In genomic region chr2:226540204-226540994, GRCh38 we compare ENCODE assay signal across 26 cellular contexts.
"Had no signal": no experiment of that assay in that cellular context is flagged by ENCODE, and none has a peak within 500 bp of the region (broad histone marks: within the 10 kb centered on the region; RNA-seq: fewer than 3 reads in every experiment).

No MANE protein-coding gene starts in this region.

- H3K27me3 ChIP-seq: hepatocyte, left lung, neutrophil, pancreas, sigmoid colon, spleen, testis, tibial artery had no signal

- H3K36me3 ChIP-seq: left lung, neutrophil, pancreas, sigmoid colon, spleen, tibial artery had no signal

- ATAC-seq: effector memory CD8-positive, alpha-beta T cell; left lung; natural killer cell treated with Interleukin-12 subunit alpha and Interleukin-12 subunit beta and Interleukin-15 and Interleukin-18, amount 100 ng/mL, for 72 hours; pancreas; stimulated activated memory B cell treated with anti-CD40 and anti-IgM and Interleukin-4, amounts not matched to agents 10 μg/mL and 1 μg/mL and 100 μg/mL, for 72 hours; stimulated activated naive CD8-positive, alpha-beta T cell treated with anti-CD3 and anti-CD28 coated beads, Interleukin-15, Interleukin-2, amounts not matched to agents 100 U/mL and 50 U/mL, for 24 hours had no signal

- H3K9me3 ChIP-seq: neutrophil, pancreas, sigmoid colon, spleen, testis, tibial artery had no signal

- H3K4me3 ChIP-seq: hepatocyte, left lung, lung, pancreas, sigmoid colon, skin epidermis, spleen, testis, tibial artery had no signal

- H3K4me2 ChIP-seq: hepatocyte had no signal

- H3K4me1 ChIP-seq: left lung, pancreas, sigmoid colon, spleen, testis, tibial artery had no signal

- H3K27me3 Mint-ChIP-seq: natural killer cell treated with Interleukin-12 subunit alpha and Interleukin-12 subunit beta and Interleukin-15 and Interleukin-18, amount 100 ng/mL, for 72 hours; stimulated activated memory B cell treated with anti-CD40 and anti-IgM and Interleukin-4, amounts not matched to agents 10 μg/mL and 1 μg/mL and 100 μg/mL, for 72 hours; type B pancreatic cell had no signal

- H2AFZ ChIP-seq: hepatocyte had no signal

- H3K4me1 Mint-ChIP-seq: memory B cell; naive B cell; stimulated activated memory B cell treated with anti-CD40 and anti-IgM and Interleukin-4, amounts not matched to agents 10 μg/mL and 1 μg/mL and 100 μg/mL, for 72 hours had no signal

- FAIRE-seq: endometrium, frontal cortex, kidney, pancreas had no signal

- H3K79me2 ChIP-seq: hepatocyte had no signal

- H3K4me3 Mint-ChIP-seq: effector memory CD8-positive, alpha-beta T cell; memory B cell; naive B cell; natural killer cell treated with Interleukin-12 subunit alpha and Interleukin-12 subunit beta and Interleukin-15 and Interleukin-18, amount 100 ng/mL, for 72 hours; neural crest cell; stimulated activated memory B cell treated with anti-CD40 and anti-IgM and Interleukin-4, amounts not matched to agents 10 μg/mL and 1 μg/mL and 100 μg/mL, for 72 hours; type B pancreatic cell had no signal

- H3K36me3 Mint-ChIP-seq: memory B cell; naive B cell; natural killer cell treated with Interleukin-12 subunit alpha and Interleukin-12 subunit beta and Interleukin-15 and Interleukin-18, amount 100 ng/mL, for 72 hours; stimulated activated memory B cell treated with anti-CD40 and anti-IgM and Interleukin-4, amounts not matched to agents 10 μg/mL and 1 μg/mL and 100 μg/mL, for 72 hours; type B pancreatic cell had no signal

- H3K27ac Mint-ChIP-seq: effector memory CD8-positive, alpha-beta T cell; memory B cell; naive B cell; natural killer cell treated with Interleukin-12 subunit alpha and Interleukin-12 subunit beta and Interleukin-15 and Interleukin-18, amount 100 ng/mL, for 72 hours; stimulated activated memory B cell treated with anti-CD40 and anti-IgM and Interleukin-4, amounts not matched to agents 10 μg/mL and 1 μg/mL and 100 μg/mL, for 72 hours; type B pancreatic cell had no signal

- H3K27ac ChIP-seq: hepatocyte, left lung, neutrophil, pancreas, sigmoid colon, skin epidermis, spleen, testis, tibial artery had no signal

- DNase-seq: cerebellar nuclear complex; cortex of kidney; effector memory CD8-positive, alpha-beta T cell; kidney; left lung; naive B cell; pancreas; retina; sigmoid colon; spleen; stimulated activated CD4-positive, alpha-beta T cell treated with anti-CD3 and anti-CD28 coated beads, Interleukin-4, amount 100 ng/mL, for 4 hours; stimulated activated naive CD8-positive, alpha-beta T cell treated with anti-CD3 and anti-CD28 coated beads, Interleukin-15, Interleukin-2, amounts not matched to agents 100 U/mL and 50 U/mL, for 24 hours; substantia nigra; testis; tibial artery had no signal
